Comparison of ENCODE assay signal across 1 cellular context in the genomic region with DNA sequence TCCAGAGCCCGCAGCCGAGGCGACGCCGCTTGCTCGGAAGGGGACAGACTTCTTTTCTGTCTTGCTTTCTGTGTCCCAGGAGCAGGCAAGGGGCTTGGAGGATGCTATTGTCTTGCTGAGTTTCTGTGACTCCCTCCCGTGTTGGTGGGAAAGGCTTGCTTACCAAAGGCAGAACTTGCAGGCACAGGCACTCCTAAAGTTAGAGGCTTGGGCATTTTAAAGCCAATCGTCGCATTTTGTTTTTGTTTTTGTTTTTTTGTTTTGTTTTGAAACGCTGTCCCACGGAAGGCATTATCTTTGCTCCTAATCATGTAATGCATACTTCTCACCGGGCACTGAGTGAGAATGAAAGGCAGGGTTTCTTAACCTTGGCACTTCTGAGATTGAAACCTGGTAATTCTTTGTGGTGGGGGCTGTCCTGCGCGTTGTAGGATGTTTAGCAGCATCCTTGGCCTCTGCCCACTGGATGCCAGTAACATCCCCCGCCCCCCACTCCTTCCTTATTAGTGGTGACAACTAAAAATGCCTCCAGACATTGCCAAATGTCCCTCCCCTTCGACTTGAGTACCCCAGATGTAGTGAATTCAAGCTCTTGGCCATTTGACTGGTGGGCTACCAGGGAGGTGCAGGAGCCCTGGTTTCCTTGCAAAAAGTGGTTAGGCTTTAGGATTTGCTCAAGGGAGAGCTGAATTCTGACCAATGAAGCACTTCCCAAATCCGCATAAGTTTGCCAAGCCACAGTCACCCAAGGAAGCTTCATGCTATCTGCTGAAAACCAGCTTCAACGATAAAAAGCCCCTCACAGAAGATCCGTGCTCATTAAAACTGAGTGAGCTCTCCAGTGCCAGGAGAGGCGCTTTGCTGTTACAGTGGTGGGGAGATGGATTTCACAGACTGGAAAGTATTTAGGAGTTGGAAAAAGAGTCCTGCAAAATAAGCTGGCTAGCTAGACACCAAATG.
TF ChIP-seq lines count a peak whose summit lies in the region.

No MANE protein-coding gene starts in this region.

TF ChIP-seq in K562, 482 proteins besides CTCF, POLR2A, EP300 and RAD21 (continued from another document):
- TF ChIP-seq LCOR (CRISPR knock-in tag; IDR thresholded peaks at IDR 0.05) (no peak), MXI1 (IDR thresholded peaks at IDR 0.05; ENCODE audit: low read depth, low read length) (no peak)
- TF ChIP-seq, protein P1, sequence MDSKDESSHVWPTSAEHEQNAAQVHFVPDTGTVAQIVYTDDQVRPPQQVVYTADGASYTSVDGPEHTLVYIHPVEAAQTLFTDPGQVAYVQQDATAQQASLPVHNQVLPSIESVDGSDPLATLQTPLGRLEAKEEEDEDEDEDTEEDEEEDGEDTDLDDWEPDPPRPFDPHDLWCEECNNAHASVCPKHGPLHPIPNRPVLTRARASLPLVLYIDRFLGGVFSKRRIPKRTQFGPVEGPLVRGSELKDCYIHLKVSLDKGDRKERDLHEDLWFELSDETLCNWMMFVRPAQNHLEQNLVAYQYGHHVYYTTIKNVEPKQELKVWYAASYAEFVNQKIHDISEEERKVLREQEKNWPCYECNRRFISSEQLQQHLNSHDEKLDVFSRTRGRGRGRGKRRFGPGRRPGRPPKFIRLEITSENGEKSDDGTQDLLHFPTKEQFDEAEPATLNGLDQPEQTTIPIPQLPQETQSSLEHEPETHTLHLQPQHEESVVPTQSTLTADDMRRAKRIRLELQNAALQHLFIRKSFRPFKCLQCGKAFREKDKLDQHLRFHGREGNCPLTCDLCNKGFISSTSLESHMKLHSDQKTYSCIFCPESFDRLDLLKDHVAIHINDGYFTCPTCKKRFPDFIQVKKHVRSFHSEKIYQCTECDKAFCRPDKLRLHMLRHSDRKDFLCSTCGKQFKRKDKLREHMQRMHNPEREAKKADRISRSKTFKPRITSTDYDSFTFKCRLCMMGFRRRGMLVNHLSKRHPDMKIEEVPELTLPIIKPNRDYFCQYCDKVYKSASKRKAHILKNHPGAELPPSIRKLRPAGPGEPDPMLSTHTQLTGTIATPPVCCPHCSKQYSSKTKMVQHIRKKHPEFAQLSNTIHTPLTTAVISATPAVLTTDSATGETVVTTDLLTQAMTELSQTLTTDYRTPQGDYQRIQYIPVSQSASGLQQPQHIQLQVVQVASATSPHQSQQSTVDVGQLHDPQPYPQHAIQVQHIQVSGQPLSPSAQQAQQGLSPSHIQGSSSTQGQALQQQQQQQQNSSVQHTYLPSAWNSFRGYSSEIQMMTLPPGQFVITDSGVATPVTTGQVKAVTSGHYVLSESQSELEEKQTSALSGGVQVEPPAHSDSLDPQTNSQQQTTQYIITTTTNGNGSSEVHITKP (IDR thresholded peaks at IDR 0.05; ENCODE audit: partially characterized antibody) = no peak
